In genomic region chr1:180181996-180182675, GRCh38 we compare ENCODE assay signal across 18 cellular contexts. TPM values are rescaled to one million over a fixed set of nuclear protein-coding genes. Genes with fewer than 3 reads are reported as not detected.
"Had no signal": no experiment of that assay in that cellular context is flagged by ENCODE, and none has a peak within 500 bp of the region (broad histone marks: within the 10 kb centered on the region; RNA-seq: fewer than 3 reads in every experiment).

No MANE protein-coding gene starts in this region.

- DNase-seq: activated CD4-positive, alpha-beta T cell treated with anti-CD3 and anti-CD28 coated beads for 1 hour; activated CD4-positive, alpha-beta T cell treated with anti-CD3 and anti-CD28 coated beads, Interleukin-2, amount 50 U/mL, for 4 hours; activated effector memory CD4-positive, alpha-beta T cell treated with Interleukin-2 at 50 U/mL for 16 hours; activated naive CD8-positive, alpha-beta T cell treated with anti-CD3 and anti-CD28 coated beads for 36 hours; activated T-cell treated with anti-CD3 and anti-CD28 coated beads, Interleukin-2, amount 50 U/mL, for 1 hour; naive B cell; right cardiac atrium; stimulated activated naive CD8-positive, alpha-beta T cell treated with anti-CD3 and anti-CD28 coated beads, Interleukin-15, amount 100 ng/mL, for 72 hours; T1000; testis; upper lobe of left lung had no signal

- H3K4me1 ChIP-seq: breast epithelium, testis, upper lobe of left lung had no signal

- ATAC-seq: gastrocnemius medialis; right cardiac atrium; stimulated activated naive CD8-positive, alpha-beta T cell treated with anti-CD3 and anti-CD28 coated beads, Interleukin-15, amount 100 ng/mL, for 72 hours had no signal

- H3K27me3 ChIP-seq: breast epithelium, gastrocnemius medialis, testis, upper lobe of left lung had no signal

- H3K36me3 ChIP-seq: breast epithelium had no signal

- H3K4me3 ChIP-seq: breast epithelium, gastrocnemius medialis, SK-N-MC, smooth muscle cell, testis, upper lobe of left lung had no signal

- H3K9me3 ChIP-seq: breast epithelium, gastrocnemius medialis, testis, upper lobe of left lung had no signal

- H3K27ac ChIP-seq: breast epithelium, gastrocnemius medialis, SK-N-MC, testis, upper lobe of left lung had no signal

RNA-seq across cellular contexts. Expression of gene LHX4, which starts 47.9 kb away (rescaled TPM):
- total RNA-seq: activated naive CD8-positive, alpha-beta T cell treated with anti-CD3 and anti-CD28 coated beads for 36 hours; breast epithelium; dermis microvascular lymphatic vessel endothelial cell; epithelial cell of proximal tubule; gastrocnemius medialis; lung microvascular endothelial cell; right cardiac atrium; smooth muscle cell had no signal
- polyA plus RNA-seq: smooth muscle cell had no signal
